9 cellular contexts compared by ENCODE assay signal in genomic region chr12:4809449-4810218, GRCh38.
DNase-seq lines count a peak whose midpoint lies in the region; ATAC-seq and TF ChIP-seq lines count a peak whose summit lies in the region.
"Had no signal": no experiment of that assay in that cellular context is flagged by ENCODE, and none has a peak within 500 bp of the region (broad histone marks: within the 10 kb centered on the region; RNA-seq: fewer than 3 reads in every experiment).

No MANE protein-coding gene starts in this region.

- H3K27ac Mint-ChIP-seq in naive thymus-derived CD8-positive, alpha-beta T cell: no peak overlapping the region

- peaks cover 26 to 78% (median 45%) of the 10 kb centered on the region in 5 donors for H3K27me3 Mint-ChIP-seq in naive thymus-derived CD8-positive, alpha-beta T cell

- 1% methylated on average over 67 to 80 of the region's 80 CpGs for WGBS in aorta, 2 donors

- H3K9me3 Mint-ChIP-seq in naive thymus-derived CD8-positive, alpha-beta T cell: no peaks in the 10 kb centered on the region

- ATAC-seq in naive thymus-derived CD8-positive, alpha-beta T cell: no peak
- peak; percentile 48 for ATAC-seq in aorta (ENCODE audit: low FRiP score)
- no peak for ATAC-seq in HG03520 (IDR thresholded peaks at IDR 0.05; ENCODE audit: unreplicated experiment)

- H3K4me3 ChIP-seq in dorsolateral prefrontal cortex (peak overlapping the region; percentile 42 to 76 (median 65)), aorta (ENCODE audit: low read length in 2 of 2) (peak overlapping the region; percentile 29 to 56)

- H3K9me3 ChIP-seq in aorta (ENCODE audit: control insufficient read depth, low read length): no peaks in the 10 kb centered on the region

- H3K4me1 Mint-ChIP-seq in naive thymus-derived CD8-positive, alpha-beta T cell: peaks cover 11 to 41% (median 31%) of the 10 kb centered on the region in 4 donors

- H3K27ac ChIP-seq in dorsolateral prefrontal cortex (peak overlapping the region in 48 of 59 donors; percentile 4 to 81 (median 66)), aorta (ENCODE audit: low read depth in 1 of 2, low read length in 2 of 2) (no peak overlapping the region)

- no peaks in the 10 kb centered on the region for H3K36me3 ChIP-seq in aorta (ENCODE audit: control insufficient read depth in 1 of 2, insufficient read depth in 2 of 2, low read length in 1 of 2)

- H3K27me3 ChIP-seq in dorsolateral prefrontal cortex (peaks cover 0 to 35% (median 5%) of the 10 kb centered on the region in 45 donors), aorta (ENCODE audit: control insufficient read depth in 1 of 2, insufficient read depth in 2 of 2, low read length in 1 of 2) (no peaks in the 10 kb centered on the region)

- no peak for TF ChIP-seq CTCF in dorsolateral prefrontal cortex (IDR thresholded peaks at IDR 0.05 in 54 of 56, conservative IDR thresholded peaks at IDR 0.05 in 2 of 56; ENCODE audit: low read depth in 1 of 56, partially characterized antibody in 56 of 56)

- no peaks in the 10 kb centered on the region for H3K4me1 ChIP-seq in aorta (ENCODE audit: control insufficient read depth in 1 of 2, insufficient read depth in 2 of 2, low read length in 2 of 2)

- intact Hi-C loops in dorsolateral prefrontal cortex (cut with DNase I) (no loop called here), aorta (cut with DNase I) (no loop called here)

- POLR2A ChIA-PET in naive thymus-derived CD8-positive, alpha-beta T cell (lab: Charles Lee): no interaction called here

- H3K4me3 Mint-ChIP-seq in naive thymus-derived CD8-positive, alpha-beta T cell: peak overlapping the region; percentile 7 to 71 (median 38)

- peaks cover 0 to 2% (median 0%) of the 10 kb centered on the region in 3 donors for H3K36me3 Mint-ChIP-seq in naive thymus-derived CD8-positive, alpha-beta T cell

- peak; percentile 18 for DNase-seq in stimulated activated CD4-positive, alpha-beta T cell treated with anti-CD3 and anti-CD28 coated beads, Interleukin-12 subunit alpha, Interleukin-12 subunit beta, amount 100 ng/mL, for 4 hours
- DNase-seq in stimulated activated CD4-positive, alpha-beta T cell treated with anti-CD3 and anti-CD28 coated beads, Interleukin-4, amount 100 ng/mL, for 24 hours: no peak
- DNase-seq in dorsolateral prefrontal cortex (peak in 2 of 10 donors; percentile 63 to 66), aorta (peak in 1 of 2 donors; percentile 83), CD1c-positive myeloid dendritic cell (ENCODE audit: extremely low spot score) (no peak), NCI-H446 (lab: John Stamatoyannopoulos, UW) (no peak)
- DNase-seq in naive thymus-derived CD8-positive, alpha-beta T cell: no peak
- DNase-seq: GF-D8 had no signal

Comparison
In these comparisons a context has a peak if more than half of its experiments do, and no peak if none do; other contexts are left out.
1. H3K27ac ChIP-seq: peak in dorsolateral prefrontal cortex (48 of 59); none in aorta (0 of 2).